In genomic region chr16:55019419-55020131, GRCh38 we compare ENCODE assay signal across 19 cellular contexts.
DNase-seq lines count a peak whose midpoint lies in the region; ATAC-seq, FAIRE-seq and TF ChIP-seq lines count a peak whose summit lies in the region.
"Had no signal": no experiment of that assay in that cellular context is flagged by ENCODE, and none has a peak within 500 bp of the region (broad histone marks: within the 10 kb centered on the region; RNA-seq: fewer than 3 reads in every experiment).

No MANE protein-coding gene starts in this region.

- H3K27ac Mint-ChIP-seq in neural progenitor cell: peak overlapping the region; percentile 12
- H3K27ac Mint-ChIP-seq: CD4-positive, alpha-beta T cell had no signal

- H3K36me3 Mint-ChIP-seq in neural progenitor cell: no peaks in the 10 kb centered on the region

- no peak overlapping the region for H3K4me2 ChIP-seq in neural progenitor cell

- CTCF ChIA-PET in HEK293 (lab: Yijun Ruan, JAX) (no interaction called here), RWPE1 (lab: Yijun Ruan, JAX) (no interaction called here)

- H3K36me3 ChIP-seq in HEK293 (ENCODE audit: control insufficient read depth in 2 of 2, insufficient read depth in 1 of 2, low read length in 2 of 2): no peaks in the 10 kb centered on the region
- H3K36me3 ChIP-seq in bronchial epithelial cell (ENCODE audit: control insufficient read depth, insufficient read depth, low read length): no peaks in the 10 kb centered on the region
- no peaks in the 10 kb centered on the region for H3K36me3 ChIP-seq in neural progenitor cell
- H3K36me3 ChIP-seq: SJSA1 had no signal

- POLR2A ChIA-PET in HEK293 (lab: Yijun Ruan, JAX): no interaction called here
- POLR2A ChIA-PET in RWPE1 (lab: Yijun Ruan, JAX; ENCODE audit: low non-redundant PET): no interaction called here

- H4K20me1 ChIP-seq in neural progenitor cell (ENCODE audit: low read depth): no peaks in the 10 kb centered on the region

- no peaks in the 10 kb centered on the region for H3K79me2 ChIP-seq in neural progenitor cell (ENCODE audit: low read depth)

- no peak overlapping the region for H3K4me3 ChIP-seq in HEK293 (ENCODE audit: low read depth, low read length)
- H3K4me3 ChIP-seq in bronchial epithelial cell (ENCODE audit: low read depth, low read length): no peak overlapping the region
- H3K4me3 ChIP-seq in neural progenitor cell: no peak overlapping the region
- H3K4me3 ChIP-seq: SJSA1 had no signal

- H3K9ac ChIP-seq in neural progenitor cell: no peak overlapping the region

- peak; percentile 99 for FAIRE-seq in bronchial epithelial cell (lab: Jason Lieb, UNC)
- FAIRE-seq: RCC 7860 had no signal

- DNase-seq in bronchial epithelial cell (ENCODE audit: low read depth): no peak
- no peak for DNase-seq in neural progenitor cell (ENCODE audit: low spot score)
- no peak for DNase-seq in RWPE1 (ENCODE audit: low spot score)
- DNase-seq in NCI-H128 (lab: John Stamatoyannopoulos, UW; ENCODE audit: unreplicated experiment): no peak
- DNase-seq: CD4-positive, alpha-beta T cell; COR-L47; DMS 273 treated with DMSO at 0.1 percent for 48 hours; DMS79 treated with DMSO at 0.1 percent for 48 hours; KG1; NCI-H2081; NCI-H2171; NCI-H345; NCI-H524 had no signal

- no peaks in the 10 kb centered on the region for H3F3A ChIP-seq in neural progenitor cell (ENCODE audit: low read depth)

- H2AFZ ChIP-seq in neural progenitor cell (replicated peaks): no peak overlapping the region

- H3K4me1 ChIP-seq in HEK293 (ENCODE audit: control insufficient read depth, insufficient read depth, low read length) (no peaks in the 10 kb centered on the region), neural progenitor cell (no peaks in the 10 kb centered on the region)
- H3K4me1 ChIP-seq: SJSA1 had no signal

- H3K27me3 Mint-ChIP-seq in neural progenitor cell (ENCODE audit: insufficient read depth, low read depth): peaks cover 3% of the 10 kb centered on the region

- TF ChIP-seq CTCF in HEK293 (tag by site-specific recombination; IDR thresholded peaks at IDR 0.05): no peak
- TF ChIP-seq CTCF in bronchial epithelial cell (IDR thresholded peaks at IDR 0.05; ENCODE audit: insufficient read depth, low read length, severe bottlenecking): no peak
- TF ChIP-seq CTCF in neural progenitor cell (IDR thresholded peaks at IDR 0.05): no peak
- no peak for TF ChIP-seq CTCF in RWPE1 (conservative IDR thresholded peaks at IDR 0.05; ENCODE audit: low read depth)

- H3K27ac ChIP-seq in HEK293 (ENCODE audit: extremely low read depth, low read depth, low read length) (no peak overlapping the region), neural progenitor cell (no peak overlapping the region), RWPE1 (no peak overlapping the region)
- H3K27ac ChIP-seq: SJSA1 had no signal

- H3K9me3 ChIP-seq in HEK293 (ENCODE audit: control insufficient read depth, insufficient read depth, low read depth, low read length) (no peaks in the 10 kb centered on the region), neural progenitor cell (ENCODE audit: low read depth) (no peaks in the 10 kb centered on the region)
- H3K9me3 ChIP-seq: SJSA1 had no signal

- no peak overlapping the region for H3K4me3 Mint-ChIP-seq in neural progenitor cell
- H3K4me3 Mint-ChIP-seq: CD4-positive, alpha-beta T cell had no signal

- peaks cover 11% of the 10 kb centered on the region for H3K9me3 Mint-ChIP-seq in neural progenitor cell
- H3K9me3 Mint-ChIP-seq: CD4-positive, alpha-beta T cell had no signal

- ATAC-seq in GM18907 (IDR thresholded peaks at IDR 0.05; ENCODE audit: unreplicated experiment) (no peak), HG02623 (IDR thresholded peaks at IDR 0.05; ENCODE audit: unreplicated experiment) (no peak)
- ATAC-seq: Right ventricle myocardium inferior had no signal

- H3K27me3 ChIP-seq in bronchial epithelial cell (ENCODE audit: control insufficient read depth, insufficient read depth, low read length) (no peaks in the 10 kb centered on the region), neural progenitor cell (no peaks in the 10 kb centered on the region)

- H3K4me1 Mint-ChIP-seq in neural progenitor cell: peaks cover 3% of the 10 kb centered on the region

TF ChIP-seq in HEK293, 187 proteins besides CTCF, POLR2A, EP300 and RAD21 (continues in another document):
- TF ChIP-seq ZNF571 (tag by site-specific recombination; IDR thresholded peaks at IDR 0.05) (no peak), ZNF311 (tag by site-specific recombination; IDR thresholded peaks at IDR 0.05; ENCODE audit: borderline replicate concordance) (0 out of 2 replicates have a peak, but pooled peaks have one; percentile 71), ZNF621 (tag by site-specific recombination; IDR thresholded peaks at IDR 0.05) (no peak), ZNF626 (tag by site-specific recombination; IDR thresholded peaks at IDR 0.05) (no peak), BCL6B (tag by site-specific recombination; IDR thresholded peaks at IDR 0.05) (0 out of 2 replicates have a peak, but pooled peaks have one; percentile 18), ZNF2 (tag by site-specific recombination; IDR thresholded peaks at IDR 0.05) (no peak), ZNF239 (tag by site-specific recombination; IDR thresholded peaks at IDR 0.05) (no peak), PATZ1 (tag by site-specific recombination; IDR thresholded peaks at IDR 0.05) (no peak), ZNF785 (tag by site-specific recombination; IDR thresholded peaks at IDR 0.05) (peak; percentile 55; the same call in 1 of the 2 replicates), EGR2 (tag by site-specific recombination; IDR thresholded peaks at IDR 0.05; ENCODE audit: low read depth) (peak; percentile 36), ZBTB48 (tag by site-specific recombination; IDR thresholded peaks at IDR 0.05) (0 out of 2 replicates have a peak, but pooled peaks have one; percentile 14), ZNF623 (tag by site-specific recombination; IDR thresholded peaks at IDR 0.05) (no peak), ZNF23 (tag by site-specific recombination; IDR thresholded peaks at IDR 0.05; ENCODE audit: borderline replicate concordance) (0 out of 2 replicates have a peak, but pooled peaks have one; percentile 7), ZBTB8A (tag by site-specific recombination; IDR thresholded peaks at IDR 0.05) (no peak), ZNF19 (tag by site-specific recombination; IDR thresholded peaks at IDR 0.05; ENCODE audit: low read depth) (peak; percentile 37; the same call in 1 of the 2 replicates), YY2 (tag by site-specific recombination; IDR thresholded peaks at IDR 0.05) (0 out of 2 replicates have a peak, but pooled peaks have one; percentile 18), KLF10 (tag by site-specific recombination; IDR thresholded peaks at IDR 0.05) (no peak), ZSCAN5A (tag by site-specific recombination; IDR thresholded peaks at IDR 0.05) (no peak), ZBTB20 (tag by site-specific recombination; IDR thresholded peaks at IDR 0.05) (0 out of 2 replicates have a peak, but pooled peaks have one; percentile 20), MZF1 (tag by site-specific recombination; IDR thresholded peaks at IDR 0.05; ENCODE audit: borderline replicate concordance) (no peak), OVOL3 (tag by site-specific recombination; IDR thresholded peaks at IDR 0.05) (no peak)
